8 cellular contexts compared by ENCODE assay signal in the genomic region with DNA sequence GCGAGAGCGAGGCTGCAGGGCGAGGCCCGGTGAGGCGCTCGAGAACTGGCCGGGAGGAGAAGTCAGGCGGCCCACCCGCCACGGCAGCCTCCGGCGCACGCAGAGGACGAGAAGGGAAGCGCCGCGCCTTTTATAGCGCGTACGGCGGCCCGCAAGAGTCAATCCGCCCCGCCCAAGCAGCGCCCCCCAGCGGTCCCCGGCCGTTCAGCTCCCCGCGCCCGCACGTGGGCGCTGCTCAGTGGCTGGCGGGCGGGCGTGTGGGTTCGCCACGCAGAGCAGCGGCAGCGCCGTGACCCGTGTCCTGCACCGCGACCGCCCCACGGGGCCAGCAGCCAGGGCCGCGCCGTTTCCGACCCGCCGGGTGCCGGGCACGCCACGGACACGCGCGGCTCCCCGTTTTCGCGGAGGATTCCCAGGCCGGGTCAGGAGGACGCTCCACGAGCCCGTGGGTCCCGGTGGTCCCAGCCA. TPM values are rescaled to one million over a fixed set of nuclear protein-coding genes. Genes with fewer than 3 reads are reported as not detected.
DNase-seq lines count a peak whose midpoint lies in the region; ATAC-seq, FAIRE-seq and TF ChIP-seq lines count a peak whose summit lies in the region.

No MANE protein-coding gene starts in this region.

- no peak for FAIRE-seq in D721Med (lab: Jason Lieb, UNC)
- no peak for FAIRE-seq in RCC 7860 (lab: Jason Lieb, UNC)

- peak overlapping the region; percentile 98 for H3K4me3 ChIP-seq in fibroblast of mammary gland (ENCODE audit: control insufficient read depth, low read depth, low read length)

- H3K4me3 Mint-ChIP-seq in activated T-helper 1 cell treated with anti-CD3 and anti-CD28 coated beads, Interleukin-12 subunit alpha, Interleukin-12 subunit beta, Interleukin-2, Interleukin-4 antibody, amounts not matched to agents 30 ng/mL and 10 ng/mL and 1 ng/mL, durations not matched to agents 14 hours and 24 hours and 36 hours, result peak overlapping the region; percentile 57
- H3K4me3 Mint-ChIP-seq in natural killer cell treated with Interleukin-12 subunit alpha and Interleukin-12 subunit beta and Interleukin-15 and Interleukin-18, amount 100 ng/mL, for 72 hours, result peak overlapping the region; percentile 98

- H3K27me3 Mint-ChIP-seq in activated T-helper 1 cell treated with anti-CD3 and anti-CD28 coated beads, Interleukin-12 subunit alpha, Interleukin-12 subunit beta, Interleukin-2, Interleukin-4 antibody, amounts not matched to agents 30 ng/mL and 10 ng/mL and 1 ng/mL, durations not matched to agents 14 hours and 24 hours and 36 hours (ENCODE audit: insufficient read depth), result peaks cover 4% of the 10 kb centered on the region
- peaks cover 0 to 2% of the 10 kb centered on the region in 2 donors for H3K27me3 Mint-ChIP-seq in natural killer cell treated with Interleukin-12 subunit alpha and Interleukin-12 subunit beta and Interleukin-15 and Interleukin-18, amount 100 ng/mL, for 72 hours

- H3K9me3 Mint-ChIP-seq in activated T-helper 1 cell treated with anti-CD3 and anti-CD28 coated beads, Interleukin-12 subunit alpha, Interleukin-12 subunit beta, Interleukin-2, Interleukin-4 antibody, amounts not matched to agents 30 ng/mL and 10 ng/mL and 1 ng/mL, durations not matched to agents 14 hours and 24 hours and 36 hours, result no peaks in the 10 kb centered on the region
- H3K9me3 Mint-ChIP-seq in natural killer cell treated with Interleukin-12 subunit alpha and Interleukin-12 subunit beta and Interleukin-15 and Interleukin-18, amount 100 ng/mL, for 72 hours, result no peaks in the 10 kb centered on the region

- peak; percentile 77 for TF ChIP-seq CTCF in D721Med (IDR thresholded peaks at IDR 0.05; ENCODE audit: insufficient read depth, missing control alignments)
- TF ChIP-seq CTCF in fibroblast of mammary gland (conservative IDR thresholded peaks at IDR 0.05; ENCODE audit: control insufficient read depth, insufficient read depth, low read depth, low read length), result no peak

- no peak overlapping the region for H3K27ac Mint-ChIP-seq in activated T-helper 1 cell treated with anti-CD3 and anti-CD28 coated beads, Interleukin-12 subunit alpha, Interleukin-12 subunit beta, Interleukin-2, Interleukin-4 antibody, amounts not matched to agents 30 ng/mL and 10 ng/mL and 1 ng/mL, durations not matched to agents 14 hours and 24 hours and 36 hours
- H3K27ac Mint-ChIP-seq in natural killer cell treated with Interleukin-12 subunit alpha and Interleukin-12 subunit beta and Interleukin-15 and Interleukin-18, amount 100 ng/mL, for 72 hours, result peak overlapping the region in 1 of 2 donors; percentile 88

- DNase-seq in D721Med (ENCODE audit: insufficient read length, low spot score), result peak; percentile 95
- DNase-seq in HuH-7.5 (ENCODE audit: low spot score), result peak; percentile 94
- peak; percentile 75 for DNase-seq in RCC 7860 (ENCODE audit: low spot score)
- DNase-seq in activated T-helper 1 cell treated with anti-CD3 and anti-CD28 coated beads, Interleukin-12 subunit alpha, Interleukin-12 subunit beta, Interleukin-2, Interleukin-4 antibody, amounts not matched to agents 30 ng/mL and 10 ng/mL and 1 ng/mL, durations not matched to agents 14 hours and 24 hours and 36 hours (ENCODE audit: low spot score), result peak; percentile 89
- peak; percentile 81 for DNase-seq in fibroblast of mammary gland (ENCODE audit: low read depth)
- peak; percentile 91 for DNase-seq in natural killer cell treated with Interleukin-12 subunit alpha and Interleukin-12 subunit beta and Interleukin-15 and Interleukin-18, amount 100 ng/mL, for 72 hours (ENCODE audit: low spot score)
- peak; percentile 82 to 94 (median 92) for DNase-seq in stimulated activated naive CD4-positive, alpha-beta T cell (lab: John Stamatoyannopoulos, UW)

- peaks cover 26% of the 10 kb centered on the region for H3K36me3 Mint-ChIP-seq in activated T-helper 1 cell treated with anti-CD3 and anti-CD28 coated beads, Interleukin-12 subunit alpha, Interleukin-12 subunit beta, Interleukin-2, Interleukin-4 antibody, amounts not matched to agents 30 ng/mL and 10 ng/mL and 1 ng/mL, durations not matched to agents 14 hours and 24 hours and 36 hours (ENCODE audit: low read depth)
- peaks cover 8% of the 10 kb centered on the region for H3K36me3 Mint-ChIP-seq in natural killer cell treated with Interleukin-12 subunit alpha and Interleukin-12 subunit beta and Interleukin-15 and Interleukin-18, amount 100 ng/mL, for 72 hours

- intact Hi-C loops in activated T-helper 1 cell treated with anti-CD3 and anti-CD28 coated beads, Interleukin-12 subunit alpha, Interleukin-12 subunit beta, Interleukin-2, Interleukin-4 antibody, amounts not matched to agents 30 ng/mL and 10 ng/mL and 1 ng/mL, durations not matched to agents 14 hours and 24 hours and 36 hours (cut with micrococcal nuclease), result loop anchor here (1.0 to 5.0 kb wide), 3 partner anchors 27 to 119 kb away; a partner anchor contains a TSS

- ATAC-seq in GM21390 (IDR thresholded peaks at IDR 0.05; ENCODE audit: unreplicated experiment), result peak; percentile 69
- ATAC-seq in natural killer cell treated with Interleukin-12 subunit alpha and Interleukin-12 subunit beta and Interleukin-15 and Interleukin-18, amount 100 ng/mL, for 72 hours, result peak; percentile 83 to 89

- peaks cover 25% of the 10 kb centered on the region for H3K4me1 Mint-ChIP-seq in activated T-helper 1 cell treated with anti-CD3 and anti-CD28 coated beads, Interleukin-12 subunit alpha, Interleukin-12 subunit beta, Interleukin-2, Interleukin-4 antibody, amounts not matched to agents 30 ng/mL and 10 ng/mL and 1 ng/mL, durations not matched to agents 14 hours and 24 hours and 36 hours (ENCODE audit: low read depth)
- H3K4me1 Mint-ChIP-seq in natural killer cell treated with Interleukin-12 subunit alpha and Interleukin-12 subunit beta and Interleukin-15 and Interleukin-18, amount 100 ng/mL, for 72 hours (ENCODE audit: low read depth in 2 of 2), result peaks cover 12 to 18% of the 10 kb centered on the region in 2 donors

RNA-seq across cellular contexts. Expression of a gene that starts 14.6 kb away (rescaled TPM):
- total RNA-seq in activated T-helper 1 cell treated with anti-CD3 and anti-CD28 coated beads, Interleukin-12 subunit alpha, Interleukin-12 subunit beta, Interleukin-2, Interleukin-4 antibody, amounts not matched to agents 30 ng/mL and 10 ng/mL and 1 ng/mL, durations not matched to agents 14 hours and 24 hours and 36 hours, result 0.39 and 0.59 TPM in 2 replicates
- total RNA-seq in natural killer cell treated with Interleukin-12 subunit alpha and Interleukin-12 subunit beta and Interleukin-15 and Interleukin-18, amount 100 ng/mL, for 72 hours, result under 1 TPM; 0.21 to 0.45 TPM

RNA-seq across cellular contexts. Expression of a gene that starts 15.7 kb away (rescaled TPM):
- total RNA-seq in activated T-helper 1 cell treated with anti-CD3 and anti-CD28 coated beads, Interleukin-12 subunit alpha, Interleukin-12 subunit beta, Interleukin-2, Interleukin-4 antibody, amounts not matched to agents 30 ng/mL and 10 ng/mL and 1 ng/mL, durations not matched to agents 14 hours and 24 hours and 36 hours, result 0.47 and 0.88 TPM in 2 replicates
- total RNA-seq in natural killer cell treated with Interleukin-12 subunit alpha and Interleukin-12 subunit beta and Interleukin-15 and Interleukin-18, amount 100 ng/mL, for 72 hours, result not detected

RNA-seq across cellular contexts. Expression of a gene that starts 20.2 kb away (rescaled TPM):
- not detected in 2 replicates for total RNA-seq in activated T-helper 1 cell treated with anti-CD3 and anti-CD28 coated beads, Interleukin-12 subunit alpha, Interleukin-12 subunit beta, Interleukin-2, Interleukin-4 antibody, amounts not matched to agents 30 ng/mL and 10 ng/mL and 1 ng/mL, durations not matched to agents 14 hours and 24 hours and 36 hours
- total RNA-seq in natural killer cell treated with Interleukin-12 subunit alpha and Interleukin-12 subunit beta and Interleukin-15 and Interleukin-18, amount 100 ng/mL, for 72 hours, result not detected

RNA-seq across cellular contexts. Expression of a gene that starts 29.9 kb away (rescaled TPM):
- total RNA-seq in activated T-helper 1 cell treated with anti-CD3 and anti-CD28 coated beads, Interleukin-12 subunit alpha, Interleukin-12 subunit beta, Interleukin-2, Interleukin-4 antibody, amounts not matched to agents 30 ng/mL and 10 ng/mL and 1 ng/mL, durations not matched to agents 14 hours and 24 hours and 36 hours, result not detected in 2 replicates
- not detected for total RNA-seq in natural killer cell treated with Interleukin-12 subunit alpha and Interleukin-12 subunit beta and Interleukin-15 and Interleukin-18, amount 100 ng/mL, for 72 hours

RNA-seq across cellular contexts. Expression of a gene that starts 36.2 kb away (rescaled TPM):
- total RNA-seq in activated T-helper 1 cell treated with anti-CD3 and anti-CD28 coated beads, Interleukin-12 subunit alpha, Interleukin-12 subunit beta, Interleukin-2, Interleukin-4 antibody, amounts not matched to agents 30 ng/mL and 10 ng/mL and 1 ng/mL, durations not matched to agents 14 hours and 24 hours and 36 hours, result not detected in 2 replicates
- not detected for total RNA-seq in natural killer cell treated with Interleukin-12 subunit alpha and Interleukin-12 subunit beta and Interleukin-15 and Interleukin-18, amount 100 ng/mL, for 72 hours

Comparison
In these comparisons a context has a peak if more than half of its experiments do, and no peak if none do; other contexts are left out.
1. Peak in every context shown above with its lines: DNase-seq, ATAC-seq and H3K4me3 ChIP-seq.